ENCODE assay signal across 1 cellular context in the genomic region with DNA sequence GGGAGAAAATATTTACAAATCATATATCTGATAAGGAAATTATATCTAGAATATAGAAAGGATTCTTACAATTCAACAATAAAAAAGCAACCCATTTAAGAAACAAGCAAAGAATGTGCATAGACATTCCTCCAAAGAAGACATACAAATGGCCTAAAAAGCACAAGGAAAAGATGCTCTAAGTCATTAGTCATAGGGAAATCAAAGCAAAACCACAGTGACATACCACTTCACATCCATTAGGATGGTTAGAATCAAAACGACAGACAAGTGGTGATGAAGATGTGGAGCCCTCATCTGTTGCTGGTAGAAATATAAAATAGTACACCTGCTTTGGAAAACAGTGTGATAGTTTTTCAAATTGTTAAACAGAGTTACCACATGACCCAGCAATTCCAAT.
A peak's percentile ranks its signal among the peaks of the same experiment; 100 is the strongest.
TF ChIP-seq lines count a peak whose summit lies in the region.

No MANE protein-coding gene starts in this region.

TF ChIP-seq in SK-N-SH, 30 proteins besides CTCF, POLR2A, EP300 and RAD21 (continued from another document):
- TF ChIP-seq FOSL2 (IDR thresholded peaks at IDR 0.05; ENCODE audit: borderline replicate concordance, low read depth): peak; percentile 7; the same call in 1 of the 2 replicates
